ENCODE assay signal across 19 cellular contexts in the genomic region with DNA sequence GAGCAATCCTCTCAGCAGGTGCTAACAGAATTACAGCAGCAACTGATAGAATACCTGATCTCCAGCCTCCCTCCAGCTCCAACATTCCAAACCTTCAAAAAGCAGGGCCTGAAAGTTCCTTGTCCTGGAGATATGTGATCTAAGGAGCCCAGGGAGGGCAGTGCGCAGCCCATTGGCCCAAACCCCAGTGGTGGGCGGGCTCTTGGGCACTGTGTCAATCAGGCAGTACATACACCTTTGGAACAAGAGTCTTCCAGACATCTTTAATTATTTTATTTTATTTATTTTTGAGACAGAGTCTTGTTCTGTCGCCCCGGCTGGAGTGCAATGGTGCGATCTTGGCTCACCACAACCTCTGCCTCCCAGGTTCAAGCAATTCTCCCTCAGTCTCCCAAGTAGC. TPM values are rescaled to one million over a fixed set of nuclear protein-coding genes. Genes with fewer than 3 reads are reported as not detected.
DNase-seq lines count a peak whose midpoint lies in the region; ATAC-seq and TF ChIP-seq lines count a peak whose summit lies in the region.
"Had no signal": no experiment of that assay in that cellular context is flagged by ENCODE, and none has a peak within 500 bp of the region (broad histone marks: within the 10 kb centered on the region; RNA-seq: fewer than 3 reads in every experiment).

No MANE protein-coding gene starts in this region.

- H3K36me3 Mint-ChIP-seq in naive thymus-derived CD4-positive, alpha-beta T cell = no peaks in the 10 kb centered on the region
- no peaks in the 10 kb centered on the region for H3K36me3 Mint-ChIP-seq in HFFc6 (ENCODE audit: low read depth)

- H3K9me3 ChIP-seq in SU-DHL-6 (ENCODE audit: insufficient read depth, low read length) (no peaks in the 10 kb centered on the region), mucosa of descending colon (no peaks in the 10 kb centered on the region)
- H3K9me3 ChIP-seq in naive thymus-derived CD4-positive, alpha-beta T cell (ENCODE audit: control insufficient read depth in 2 of 3, low read length in 3 of 3) = no peaks in the 10 kb centered on the region
- H3K9me3 ChIP-seq: esophagus squamous epithelium, thoracic aorta had no signal

- no peaks in the 10 kb centered on the region for H3K4me1 Mint-ChIP-seq in naive thymus-derived CD4-positive, alpha-beta T cell
- H3K4me1 Mint-ChIP-seq in HFFc6 (ENCODE audit: low read depth) = no peaks in the 10 kb centered on the region
- H3K4me1 Mint-ChIP-seq: activated CD4-positive, alpha-beta memory T cell treated with anti-CD3 and anti-CD28 coated beads, Interleukin-2, amount 10 ng/mL, durations not matched to agents 7 days and 5 days had no signal

- POLR2A ChIA-PET in naive thymus-derived CD4-positive, alpha-beta T cell (lab: Charles Lee) = no interaction called here

- H3K27ac ChIP-seq in SU-DHL-6 (ENCODE audit: low read depth, low read length) = no peak overlapping the region; the same call in 1 of the 2 replicates
- H3K27ac ChIP-seq in naive thymus-derived CD4-positive, alpha-beta T cell (ENCODE audit: low read depth, low read length) = no peak overlapping the region
- H3K27ac ChIP-seq: esophagus squamous epithelium, PC-9, thoracic aorta had no signal

- intact Hi-C loops in mucosa of descending colon (cut with DNase I, micrococcal nuclease) = no loop called here
- intact Hi-C loops in naive thymus-derived CD4-positive, alpha-beta T cell (cut with micrococcal nuclease) = no loop called here

- no peak overlapping the region for H3K4me3 Mint-ChIP-seq in naive thymus-derived CD4-positive, alpha-beta T cell
- H3K4me3 Mint-ChIP-seq in HFFc6 = no peak overlapping the region
- H3K4me3 Mint-ChIP-seq: activated CD4-positive, alpha-beta memory T cell treated with anti-CD3 and anti-CD28 coated beads, Interleukin-2, amount 10 ng/mL, durations not matched to agents 7 days and 5 days; activated T-cell treated with anti-CD3 and anti-CD28 coated beads, Interleukin-2, amount 50 U/mL, for 72 hours had no signal

- DNase-seq in mucosa of descending colon (peak in 2 of 3 donors; percentile 54 to 61), NCI-H2081 treated with DMSO at 0.1 percent for 48 hours (lab: John Stamatoyannopoulos, UW) (no peak), HFFc6 (no peak)
- no peak for DNase-seq in naive thymus-derived CD4-positive, alpha-beta T cell
- DNase-seq: activated CD4-positive, alpha-beta memory T cell treated with anti-CD3 and anti-CD28 coated beads, Interleukin-2, amount 10 ng/mL, durations not matched to agents 7 days and 5 days; activated T-cell treated with anti-CD3 and anti-CD28 coated beads, Interleukin-2, amount 50 U/mL, for 72 hours; esophagus squamous epithelium; NCI-H1694 treated with DMSO at 0.1 percent for 48 hours; occipital lobe; stimulated activated CD4-positive, alpha-beta T cell treated with anti-CD3 and anti-CD28 coated beads, Interleukin-4, amount 100 ng/mL, for 1 hour had no signal

- no peaks in the 10 kb centered on the region for H3F3A ChIP-seq in SU-DHL-6 (ENCODE audit: insufficient read depth)

- CTCF ChIA-PET in naive thymus-derived CD4-positive, alpha-beta T cell (lab: Charles Lee) = no interaction called here

- no peak overlapping the region for H2AFZ ChIP-seq in SU-DHL-6 (ENCODE audit: low read depth, low read length, severe bottlenecking)
- H2AFZ ChIP-seq: PC-9 had no signal

- H3K36me3 ChIP-seq in SU-DHL-6 (ENCODE audit: low read length) = no peaks in the 10 kb centered on the region
- no peaks in the 10 kb centered on the region for H3K36me3 ChIP-seq in mucosa of descending colon (ENCODE audit: low read depth)
- no peaks in the 10 kb centered on the region for H3K36me3 ChIP-seq in naive thymus-derived CD4-positive, alpha-beta T cell (ENCODE audit: control insufficient read depth in 2 of 3, insufficient read depth in 3 of 3, low read length in 3 of 3)
- H3K36me3 ChIP-seq: esophagus squamous epithelium, thoracic aorta had no signal

- no peaks in the 10 kb centered on the region for H3K9me3 Mint-ChIP-seq in naive thymus-derived CD4-positive, alpha-beta T cell
- H3K9me3 Mint-ChIP-seq in HFFc6 = no peaks in the 10 kb centered on the region
- H3K9me3 Mint-ChIP-seq: activated CD4-positive, alpha-beta memory T cell treated with anti-CD3 and anti-CD28 coated beads, Interleukin-2, amount 10 ng/mL, durations not matched to agents 7 days and 5 days; activated T-cell treated with anti-CD3 and anti-CD28 coated beads, Interleukin-2, amount 50 U/mL, for 72 hours had no signal

- no peak overlapping the region for H3K9ac ChIP-seq in SU-DHL-6 (ENCODE audit: low read length)

- ATAC-seq in GM18511 (IDR thresholded peaks at IDR 0.05; ENCODE audit: unreplicated experiment) (peak; percentile 35), HG02852 (IDR thresholded peaks at IDR 0.05; ENCODE audit: unreplicated experiment) (peak; percentile 31), mucosa of descending colon (peak; percentile 67), GM21528 (IDR thresholded peaks at IDR 0.05; ENCODE audit: low FRiP score, unreplicated experiment) (no peak)
- ATAC-seq in naive thymus-derived CD4-positive, alpha-beta T cell = no peak
- ATAC-seq: activated T-cell treated with anti-CD3 and anti-CD28 coated beads, Interleukin-2, amount 50 U/mL, for 72 hours had no signal

- no peaks in the 10 kb centered on the region for H3K27me3 ChIP-seq in SU-DHL-6 (ENCODE audit: low read length)
- H3K27me3 ChIP-seq in naive thymus-derived CD4-positive, alpha-beta T cell (ENCODE audit: control insufficient read depth in 2 of 2, insufficient read depth in 2 of 2, low read length in 2 of 2) = no peaks in the 10 kb centered on the region

- H3K4me1 ChIP-seq in mucosa of descending colon (ENCODE audit: low read depth) = no peaks in the 10 kb centered on the region
- H3K4me1 ChIP-seq in naive thymus-derived CD4-positive, alpha-beta T cell (ENCODE audit: control insufficient read depth in 2 of 2, insufficient read depth in 2 of 2, low read length in 2 of 2) = no peaks in the 10 kb centered on the region
- H3K4me1 ChIP-seq: esophagus squamous epithelium had no signal

- H3K27me3 Mint-ChIP-seq in naive thymus-derived CD4-positive, alpha-beta T cell = peaks cover 0 to 2% (median 0%) of the 10 kb centered on the region in 5 donors
- peaks cover 17% of the 10 kb centered on the region for H3K27me3 Mint-ChIP-seq in HFFc6 (ENCODE audit: insufficient read depth)

- H3K9me2 ChIP-seq in SU-DHL-6 (replicated peaks; ENCODE audit: insufficient read depth, low read length) = no peaks in the 10 kb centered on the region

- peak overlapping the region; percentile 7 for H3K4me2 ChIP-seq in SU-DHL-6 (ENCODE audit: low read depth, low read length, poor library complexity, severe bottlenecking)
- H3K4me2 ChIP-seq: PC-9 had no signal

- H4K20me1 ChIP-seq in SU-DHL-6 (ENCODE audit: low read depth, low read length) = no peaks in the 10 kb centered on the region

- H3K4me3 ChIP-seq in SU-DHL-6 (ENCODE audit: insufficient read depth, low read length, poor library complexity, severe bottlenecking) (no peak overlapping the region), mucosa of descending colon (no peak overlapping the region)
- H3K4me3 ChIP-seq in naive thymus-derived CD4-positive, alpha-beta T cell (ENCODE audit: low read length) = no peak overlapping the region
- H3K4me3 ChIP-seq: esophagus squamous epithelium, PC-9, thoracic aorta had no signal

- no peak for TF ChIP-seq CTCF in SU-DHL-6 (IDR thresholded peaks at IDR 0.05; ENCODE audit: insufficient read depth, low read length, poor library complexity, severe bottlenecking)
- no peak for TF ChIP-seq CTCF in mucosa of descending colon (IDR thresholded peaks at IDR 0.05)
- no peak for TF ChIP-seq CTCF in HFFc6 (IDR thresholded peaks at IDR 0.05)

- H3K79me2 ChIP-seq in SU-DHL-6 (ENCODE audit: insufficient read depth, low read length) = no peaks in the 10 kb centered on the region

- no peak overlapping the region for H3K27ac Mint-ChIP-seq in naive thymus-derived CD4-positive, alpha-beta T cell
- H3K27ac Mint-ChIP-seq in HFFc6 = no peak overlapping the region
- H3K27ac Mint-ChIP-seq: activated CD4-positive, alpha-beta memory T cell treated with anti-CD3 and anti-CD28 coated beads, Interleukin-2, amount 10 ng/mL, durations not matched to agents 7 days and 5 days; activated T-cell treated with anti-CD3 and anti-CD28 coated beads, Interleukin-2, amount 50 U/mL, for 72 hours had no signal

RNA-seq across cellular contexts. Expression of a gene that starts 24.2 kb away (rescaled TPM):
- not detected for total RNA-seq in mucosa of descending colon
- under 1 TPM in 2 of 5 experiments, not detected in 3; 0.08 to 0.49 TPM for total RNA-seq in naive thymus-derived CD4-positive, alpha-beta T cell
- polyA plus RNA-seq in naive thymus-derived CD4-positive, alpha-beta T cell = not detected
- total RNA-seq in HFFc6 (2021; fragmentation: NEBNext Ultra II Directional; extraction: Animal tissue kit (Norgen Biotek cat#: 25700)) = not detected
- total RNA-seq: activated CD4-positive, alpha-beta memory T cell treated with anti-CD3 and anti-CD28 coated beads, Interleukin-2, amount 10 ng/mL, durations not matched to agents 7 days and 5 days; activated T-cell treated with anti-CD3 and anti-CD28 coated beads, Interleukin-2, amount 50 U/mL, for 72 hours; bronchial epithelial cell; esophagus squamous epithelium; HT1080; NCI-H460; occipital lobe; thoracic aorta had no signal

RNA-seq across cellular contexts. Expression of a gene that starts 42.7 kb away (rescaled TPM):
- 100 to 1,000 TPM; 130 to 165 (median 159) TPM for total RNA-seq in mucosa of descending colon
- 100 to 1,000 TPM; 102 to 226 (median 131) TPM for total RNA-seq in naive thymus-derived CD4-positive, alpha-beta T cell
- polyA plus RNA-seq in naive thymus-derived CD4-positive, alpha-beta T cell = 10 to 100 TPM; 42.0 to 61.8 TPM
- total RNA-seq in HFFc6 (2021; fragmentation: NEBNext Ultra II Directional; extraction: Animal tissue kit (Norgen Biotek cat#: 25700)) = 100 to 1,000 TPM in 3 of 6 experiments, 10 to 100 TPM in 3; 87.9 to 109 (median 96.9) TPM

Comparison
In these comparisons a context has a peak if more than half of its experiments do, and no peak if none do; other contexts are left out.
1. ATAC-seq: peak in GM18511 (single experiment), HG02852 (single experiment) and mucosa of descending colon (single experiment); none in naive thymus-derived CD4-positive, alpha-beta T cell (single experiment) and GM21528 (single experiment).
2. DNase-seq: peak in mucosa of descending colon (2 of 3); none in NCI-H2081 treated with DMSO at 0.1 percent for 48 hours (single experiment), naive thymus-derived CD4-positive, alpha-beta T cell (0 of 9) and HFFc6 (single experiment).